ENCODE assay signal across 12 cellular contexts in the genomic region with DNA sequence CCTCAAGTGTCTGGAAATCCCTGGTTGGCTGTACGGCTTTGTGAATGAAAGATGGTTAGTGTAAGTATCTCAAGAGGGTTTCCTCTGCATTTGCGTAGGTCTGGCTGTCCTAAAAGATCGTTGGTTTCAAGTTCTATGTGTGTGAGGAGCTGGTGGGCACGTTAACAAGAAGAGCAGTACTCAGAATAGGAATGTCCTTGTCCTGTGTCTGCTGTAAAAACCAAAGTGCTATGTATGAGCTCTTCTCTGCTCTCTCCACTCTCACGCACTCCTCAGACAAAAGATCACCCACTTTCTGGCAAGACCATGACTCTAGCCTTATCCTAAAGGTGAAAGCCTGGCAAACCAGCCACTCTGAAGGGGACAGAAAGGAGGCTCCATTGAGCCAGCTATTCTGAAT. TPM values are rescaled to one million over a fixed set of nuclear protein-coding genes. Genes with fewer than 3 reads are reported as not detected.
DNase-seq lines count a peak whose midpoint lies in the region; ATAC-seq and TF ChIP-seq lines count a peak whose summit lies in the region.
"Had no signal": no experiment of that assay in that cellular context is flagged by ENCODE, and none has a peak within 500 bp of the region (broad histone marks: within the 10 kb centered on the region; RNA-seq: fewer than 3 reads in every experiment).

No MANE protein-coding gene starts in this region.

- 84 to 87% methylated on average over 5 of the region's 5 CpGs for WGBS in upper lobe of left lung, 2 donors

- no peak overlapping the region for H3K4me3 ChIP-seq in upper lobe of left lung
- H3K4me3 ChIP-seq: SJSA1, thyroid gland had no signal

- POLR2A ChIA-PET in activated CD4-positive, alpha-beta T cell treated with anti-CD3 and anti-CD28 coated beads, Interleukin-2, amount 10 ng/mL, durations not matched to agents 7 days and 5 days (lab: Charles Lee): no interaction called here
- POLR2A ChIA-PET in T-cell (lab: Charles Lee): interaction anchor here in 1 of 2 donors (0.6 kb wide), 1 partner anchor 68 kb away, joined by 3 read pairs; no protein-coding TSS in a partner anchor

- TF ChIP-seq CTCF in upper lobe of left lung (IDR thresholded peaks at IDR 0.05): no peak

- H3K9me3 ChIP-seq in upper lobe of left lung: no peaks in the 10 kb centered on the region
- H3K9me3 ChIP-seq: SJSA1, thyroid gland had no signal

- no peaks in the 10 kb centered on the region for H3K27me3 ChIP-seq in upper lobe of left lung
- H3K27me3 ChIP-seq: SJSA1, thyroid gland had no signal

- peaks cover 17% of the 10 kb centered on the region for H3K9me3 Mint-ChIP-seq in activated CD4-positive, alpha-beta T cell treated with anti-CD3 and anti-CD28 coated beads, Interleukin-2, amount 10 ng/mL, durations not matched to agents 7 days and 5 days
- peaks cover 0 to 4% (median 0%) of the 10 kb centered on the region in 3 donors for H3K9me3 Mint-ChIP-seq in T-cell
- peaks cover 4% of the 10 kb centered on the region for H3K9me3 Mint-ChIP-seq in natural killer cell treated with Interleukin-12 subunit alpha and Interleukin-12 subunit beta and Interleukin-15 and Interleukin-18, amount 100 ng/mL, for 72 hours

- no peaks in the 10 kb centered on the region for H3K27me3 Mint-ChIP-seq in activated CD4-positive, alpha-beta T cell treated with anti-CD3 and anti-CD28 coated beads, Interleukin-2, amount 10 ng/mL, durations not matched to agents 7 days and 5 days
- no peaks in the 10 kb centered on the region for H3K27me3 Mint-ChIP-seq in T-cell
- H3K27me3 Mint-ChIP-seq in natural killer cell treated with Interleukin-12 subunit alpha and Interleukin-12 subunit beta and Interleukin-15 and Interleukin-18, amount 100 ng/mL, for 72 hours: no peaks in the 10 kb centered on the region

- CTCF ChIA-PET in activated CD4-positive, alpha-beta T cell treated with anti-CD3 and anti-CD28 coated beads, Interleukin-2, amount 10 ng/mL, durations not matched to agents 7 days and 5 days (lab: Charles Lee): interaction anchor here (0.9 to 2.1 kb wide), 5 partner anchors 14 to 144 kb away, joined by 3 to 7 read pairs (median 3); no protein-coding TSS in a partner anchor
- CTCF ChIA-PET in T-cell (lab: Charles Lee): no interaction called here

- peaks cover 16 to 56% (median 26%) of the 10 kb centered on the region in 4 donors for H3K4me1 ChIP-seq in upper lobe of left lung
- H3K4me1 ChIP-seq: SJSA1, thyroid gland had no signal

- no peak overlapping the region for H3K4me3 Mint-ChIP-seq in activated CD4-positive, alpha-beta T cell treated with anti-CD3 and anti-CD28 coated beads, Interleukin-2, amount 10 ng/mL, durations not matched to agents 7 days and 5 days
- H3K4me3 Mint-ChIP-seq in T-cell: no peak overlapping the region
- H3K4me3 Mint-ChIP-seq in natural killer cell treated with Interleukin-12 subunit alpha and Interleukin-12 subunit beta and Interleukin-15 and Interleukin-18, amount 100 ng/mL, for 72 hours: peak overlapping the region; percentile 82

- H3K27ac Mint-ChIP-seq in activated CD4-positive, alpha-beta T cell treated with anti-CD3 and anti-CD28 coated beads, Interleukin-2, amount 10 ng/mL, durations not matched to agents 7 days and 5 days: peak overlapping the region; percentile 48
- peak overlapping the region; percentile 50 to 70 for H3K27ac Mint-ChIP-seq in T-cell
- peak overlapping the region; percentile 96 to 99 for H3K27ac Mint-ChIP-seq in natural killer cell treated with Interleukin-12 subunit alpha and Interleukin-12 subunit beta and Interleukin-15 and Interleukin-18, amount 100 ng/mL, for 72 hours

- no peak for TF ChIP-seq EP300 in upper lobe of left lung (IDR thresholded peaks at IDR 0.05)

- H3K36me3 ChIP-seq in upper lobe of left lung: no peaks in the 10 kb centered on the region
- H3K36me3 ChIP-seq: SJSA1, thyroid gland had no signal

- no peak overlapping the region for H3K27ac ChIP-seq in upper lobe of left lung
- H3K27ac ChIP-seq: SJSA1, thyroid gland had no signal

- TF ChIP-seq POLR2A in upper lobe of left lung (IDR thresholded peaks at IDR 0.05): no peak

- H3K4me1 Mint-ChIP-seq in activated CD4-positive, alpha-beta T cell treated with anti-CD3 and anti-CD28 coated beads, Interleukin-2, amount 10 ng/mL, durations not matched to agents 7 days and 5 days: peaks cover 58% of the 10 kb centered on the region
- peaks cover 68 to 83% (median 81%) of the 10 kb centered on the region in 3 donors for H3K4me1 Mint-ChIP-seq in T-cell
- peaks cover 58 to 79% of the 10 kb centered on the region in 2 donors for H3K4me1 Mint-ChIP-seq in natural killer cell treated with Interleukin-12 subunit alpha and Interleukin-12 subunit beta and Interleukin-15 and Interleukin-18, amount 100 ng/mL, for 72 hours (ENCODE audit: low read depth in 2 of 2)

- H3K36me3 Mint-ChIP-seq in activated CD4-positive, alpha-beta T cell treated with anti-CD3 and anti-CD28 coated beads, Interleukin-2, amount 10 ng/mL, durations not matched to agents 7 days and 5 days (ENCODE audit: low read depth): peaks cover 30% of the 10 kb centered on the region
- H3K36me3 Mint-ChIP-seq in T-cell: peaks cover 14% of the 10 kb centered on the region
- H3K36me3 Mint-ChIP-seq in natural killer cell treated with Interleukin-12 subunit alpha and Interleukin-12 subunit beta and Interleukin-15 and Interleukin-18, amount 100 ng/mL, for 72 hours: peaks cover 10% of the 10 kb centered on the region

- ATAC-seq in HG02571 (IDR thresholded peaks at IDR 0.05; ENCODE audit: unreplicated experiment) (peak; percentile 39), T-cell (replicated peaks in 1 of 4) (no peak), upper lobe of left lung (ENCODE audit: low FRiP score in 2 of 2) (no peak)
- peak; percentile 71 to 82 for ATAC-seq in natural killer cell treated with Interleukin-12 subunit alpha and Interleukin-12 subunit beta and Interleukin-15 and Interleukin-18, amount 100 ng/mL, for 72 hours

- no peak for DNase-seq in activated CD4-positive, alpha-beta T cell treated with anti-CD3 and anti-CD28 coated beads, Interleukin-2, amount 10 ng/mL, durations not matched to agents 7 days and 5 days
- DNase-seq in activated CD4-positive, alpha-beta T cell treated with anti-CD3 and anti-CD28 coated beads, Interleukin-2, amount 50 U/mL, for 48 hours: no peak
- DNase-seq in T-cell: no peak
- peak; percentile 62 for DNase-seq in natural killer cell treated with Interleukin-12 subunit alpha and Interleukin-12 subunit beta and Interleukin-15 and Interleukin-18, amount 100 ng/mL, for 72 hours (ENCODE audit: low spot score)
- DNase-seq in NCI-H226: no peak
- no peak for DNase-seq in upper lobe of left lung
- DNase-seq in amniotic stem cell (lab: John Stamatoyannopoulos, UW): no peak
- DNase-seq: activated CD4-positive, alpha-beta T cell treated with anti-CD3 and anti-CD28 coated beads, Interleukin-2, amount 50 U/mL, for 4 hours; stimulated activated CD4-positive, alpha-beta T cell treated with anti-CD3 and anti-CD28 coated beads, Interleukin-4, amount 100 ng/mL, for 4 hours; thyroid gland had no signal

RNA-seq across cellular contexts. Expression of a gene that starts 39.1 kb away (rescaled TPM):
- total RNA-seq in activated CD4-positive, alpha-beta T cell treated with anti-CD3 and anti-CD28 coated beads, Interleukin-2, amount 10 ng/mL, durations not matched to agents 7 days and 5 days: 10 to 100 TPM; 18.7 to 20.7 TPM
- 10 to 100 TPM; 20.9 to 43.6 (median 21.8) TPM for total RNA-seq in T-cell
- total RNA-seq in natural killer cell treated with Interleukin-12 subunit alpha and Interleukin-12 subunit beta and Interleukin-15 and Interleukin-18, amount 100 ng/mL, for 72 hours: 10 to 100 TPM; 51.4 to 78.6 TPM
- 10 to 100 TPM; 11.9 to 78.8 (median 30.5) TPM for total RNA-seq in upper lobe of left lung

Comparison
In these comparisons a context has a peak if more than half of its experiments do, and no peak if none do; other contexts are left out.
1. ATAC-seq: peak in HG02571 (single experiment) and natural killer cell treated with Interleukin-12 subunit alpha and Interleukin-12 subunit beta and Interleukin-15 and Interleukin-18, amount 100 ng/mL, for 72 hours (2 of 2); none in T-cell (0 of 4) and upper lobe of left lung (0 of 2).
2. Peak in every context shown above with its lines, with median percentiles within 50 percentile points of each other: H3K27ac Mint-ChIP-seq.